In genomic region chr3:44355634-44356033, GRCh38 we compare ENCODE assay signal across 8 cellular contexts. TPM values are rescaled to one million over a fixed set of nuclear protein-coding genes. Genes with fewer than 3 reads are reported as not detected.
A peak's percentile ranks its signal among the peaks of the same experiment; 100 is the strongest.
DNase-seq lines count a peak whose midpoint lies in the region; ATAC-seq and TF ChIP-seq lines count a peak whose summit lies in the region.

No MANE protein-coding gene starts in this region.

- H3K36me3 ChIP-seq in mucosa of descending colon (ENCODE audit: low read depth) (no peaks in the 10 kb centered on the region), neural progenitor cell (no peaks in the 10 kb centered on the region), Peyer's patch (peaks cover 0 to 20% (median 0%) of the 10 kb centered on the region in 3 donors)

- intact Hi-C loops in mucosa of descending colon (cut with DNase I, micrococcal nuclease) = no loop called here

- no peak overlapping the region for H3K4me3 ChIP-seq in mucosa of descending colon
- H3K4me3 ChIP-seq in neural progenitor cell = no peak overlapping the region
- H3K4me3 ChIP-seq in Peyer's patch = no peak overlapping the region

- no peaks in the 10 kb centered on the region for H3K27me3 Mint-ChIP-seq in nephron progenitor cell (ENCODE audit: low read depth, poor library complexity)
- H3K27me3 Mint-ChIP-seq in neural progenitor cell (ENCODE audit: insufficient read depth, low read depth) = no peaks in the 10 kb centered on the region

- in situ Hi-C loops in Caki2 (cut with HindIII; ENCODE audit: low pct_unique_long_range_greater_than_20kb, low sequenced_read_pairs) = no loop called here

- H3K79me2 ChIP-seq in neural progenitor cell (ENCODE audit: low read depth) = peaks cover 52% of the 10 kb centered on the region

- H3K4me1 ChIP-seq in mucosa of descending colon (ENCODE audit: low read depth) = no peaks in the 10 kb centered on the region
- H3K4me1 ChIP-seq in neural progenitor cell = peaks cover 32% of the 10 kb centered on the region
- H3K4me1 ChIP-seq in Peyer's patch = no peaks in the 10 kb centered on the region

- no peak overlapping the region for H3K27ac ChIP-seq in neural progenitor cell
- peak overlapping the region in 1 of 4 donors; percentile 32 for H3K27ac ChIP-seq in Peyer's patch

- H2AFZ ChIP-seq in neural progenitor cell (replicated peaks) = no peak overlapping the region

- TF ChIP-seq CTCF in nephron progenitor cell (IDR thresholded peaks at IDR 0.05) = no peak
- no peak for TF ChIP-seq CTCF in mucosa of descending colon (IDR thresholded peaks at IDR 0.05)
- TF ChIP-seq CTCF in neural progenitor cell (IDR thresholded peaks at IDR 0.05) = no peak
- TF ChIP-seq CTCF in Peyer's patch (IDR thresholded peaks at IDR 0.05) = no peak

- H3K4me3 Mint-ChIP-seq in nephron progenitor cell (no peak overlapping the region), neural progenitor cell (no peak overlapping the region)

- H3K9me3 ChIP-seq in mucosa of descending colon (no peaks in the 10 kb centered on the region), neural progenitor cell (ENCODE audit: low read depth) (no peaks in the 10 kb centered on the region), Peyer's patch (no peaks in the 10 kb centered on the region)

- H3K4me2 ChIP-seq in neural progenitor cell = no peak overlapping the region

- no peak for TF ChIP-seq POLR2A in Peyer's patch (IDR thresholded peaks at IDR 0.05)

- no peak overlapping the region for H3K9ac ChIP-seq in neural progenitor cell

- H3K27me3 ChIP-seq in neural progenitor cell (no peaks in the 10 kb centered on the region), Peyer's patch (no peaks in the 10 kb centered on the region)

- H3K36me3 Mint-ChIP-seq in nephron progenitor cell (ENCODE audit: low read depth) (peaks cover 38% of the 10 kb centered on the region), neural progenitor cell (peaks cover 23% of the 10 kb centered on the region)

- peaks cover 8% of the 10 kb centered on the region for H4K20me1 ChIP-seq in neural progenitor cell (ENCODE audit: low read depth)

- H3F3A ChIP-seq in neural progenitor cell (ENCODE audit: low read depth) = peaks cover 25% of the 10 kb centered on the region

- peaks cover 15% of the 10 kb centered on the region for H3K9me3 Mint-ChIP-seq in nephron progenitor cell
- H3K9me3 Mint-ChIP-seq in neural progenitor cell = peaks cover 7% of the 10 kb centered on the region

- ATAC-seq in mucosa of descending colon = no peak

- peaks cover 40% of the 10 kb centered on the region for H3K4me1 Mint-ChIP-seq in nephron progenitor cell
- peaks cover 19% of the 10 kb centered on the region for H3K4me1 Mint-ChIP-seq in neural progenitor cell

- H3K27ac Mint-ChIP-seq in nephron progenitor cell = peak overlapping the region; percentile 85
- no peak overlapping the region for H3K27ac Mint-ChIP-seq in neural progenitor cell

- DNase-seq in Caki2 (ENCODE audit: low read depth) (peak; percentile 15), NCI-H2029 treated with DMSO at 0.1 percent for 48 hours (lab: John Stamatoyannopoulos, UW) (peak; percentile 53), cerebellar cortex (ENCODE audit: low spot score) (peak; percentile 43), nephron progenitor cell (no peak), HK-2 (ENCODE audit: unreplicated experiment) (no peak), mucosa of descending colon (no peak), neural progenitor cell (ENCODE audit: low spot score) (no peak), Peyer's patch (no peak)

RNA-seq across cellular contexts. Expression of gene TCAIM, which starts 17.1 kb away (rescaled TPM):
- 28.7 and 31.9 TPM in 2 replicates for total RNA-seq in Caki2 (2014; rRNA removed; shearing (Covaris generic); ENCODE audit: low replicate concordance)
- total RNA-seq in mucosa of descending colon = 10 to 100 TPM; 22.3 to 27.2 (median 22.7) TPM
- 22.0 and 31.8 TPM in 2 replicates for total RNA-seq in neural progenitor cell (ENCODE audit: low replicate concordance)
- total RNA-seq in Peyer's patch = 10 to 100 TPM; 14.7 to 25.9 (median 17.8) TPM

Comparison
In these comparisons a context has a peak if more than half of its experiments do, and no peak if none do; other contexts are left out.
1. DNase-seq: peak in Caki2 (single experiment), NCI-H2029 treated with DMSO at 0.1 percent for 48 hours (single experiment) and cerebellar cortex (single experiment); none in nephron progenitor cell (single experiment), HK-2 (single experiment), mucosa of descending colon (0 of 3), neural progenitor cell (single experiment) and Peyer's patch (0 of 3).